12 cellular contexts compared by ENCODE assay signal in the genomic region with DNA sequence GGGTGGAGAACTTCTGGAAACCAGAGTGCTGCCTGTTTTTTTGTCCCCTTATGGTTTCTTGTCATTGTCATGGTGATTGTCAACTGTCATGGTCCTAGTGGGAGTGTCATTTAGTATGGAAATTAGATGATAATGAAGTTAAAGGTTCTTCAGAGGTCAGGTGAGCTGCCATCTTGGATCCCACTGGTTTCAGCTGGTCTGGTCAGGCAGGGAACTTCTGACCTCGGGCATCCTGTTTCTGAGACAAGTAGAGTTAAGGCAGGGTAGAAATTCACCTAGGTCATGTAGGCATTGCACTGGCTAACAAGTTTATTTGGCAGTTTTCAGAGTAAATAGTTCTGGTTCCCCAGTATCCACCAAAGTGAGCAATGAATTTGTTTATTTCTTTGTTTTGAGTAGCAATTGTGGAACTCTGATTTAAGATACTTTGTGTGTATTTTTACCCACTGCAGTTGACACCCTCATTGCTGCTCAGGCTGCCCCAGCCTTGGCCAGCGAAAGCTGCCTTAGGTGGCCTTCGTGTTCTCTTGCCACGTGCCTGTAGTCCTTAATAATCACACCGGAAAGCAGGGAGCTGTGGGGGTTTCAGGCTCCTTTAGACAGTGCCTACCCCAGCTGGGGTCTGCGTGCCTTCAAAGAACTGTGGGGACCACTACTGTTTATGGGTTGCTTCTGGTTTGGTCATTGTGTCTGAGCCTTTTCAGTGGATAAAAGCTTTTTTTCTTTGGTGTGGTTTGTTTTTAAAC. TPM values are rescaled to one million over a fixed set of nuclear protein-coding genes. Genes with fewer than 3 reads are reported as not detected.
DNase-seq lines count a peak whose midpoint lies in the region; ATAC-seq and TF ChIP-seq lines count a peak whose summit lies in the region.
"Had no signal": no experiment of that assay in that cellular context is flagged by ENCODE, and none has a peak within 500 bp of the region (broad histone marks: within the 10 kb centered on the region; RNA-seq: fewer than 3 reads in every experiment).

No MANE protein-coding gene starts in this region.

- no peak for ATAC-seq in activated B cell treated with CpG ODN at 0.5 μM for 24 hours (ENCODE audit: low read depth)
- no peak for ATAC-seq in stimulated activated naive CD8-positive, alpha-beta T cell treated with anti-CD3 and anti-CD28 coated beads, Interleukin-15, amount 100 ng/mL, for 72 hours
- ATAC-seq in aorta (ENCODE audit: low FRiP score), result no peak
- ATAC-seq: sciatic nerve had no signal

- intact Hi-C loops in activated B cell treated with CpG ODN at 0.5 μM for 24 hours (cut with micrococcal nuclease) (loop anchor here (10.0 kb wide), 1 partner anchor 459 kb away; the partner anchor contains the start of gene C2orf49), aorta (cut with DNase I) (loop anchor here (5.0 to 10.0 kb wide), 2 partner anchors 91 to 94 kb away; no protein-coding TSS in a partner anchor)

- peaks cover 98% of the 10 kb centered on the region for H3K4me1 Mint-ChIP-seq in activated naive CD4-positive, alpha-beta T cell treated with anti-CD3 and anti-CD28 coated beads, Interleukin-2, amount 10 ng/mL, durations not matched to agents 7 days and 5 days
- H3K4me1 Mint-ChIP-seq in activated B cell treated with CpG ODN at 0.5 μM for 24 hours, result peaks cover 95% of the 10 kb centered on the region
- peaks cover 97% of the 10 kb centered on the region for H3K4me1 Mint-ChIP-seq in stimulated activated naive CD8-positive, alpha-beta T cell treated with anti-CD3 and anti-CD28 coated beads, Interleukin-15, amount 100 ng/mL, for 72 hours

- no peaks in the 10 kb centered on the region for H3K9me2 ChIP-seq in hepatocyte (replicated peaks; ENCODE audit: insufficient read depth)

- no peaks in the 10 kb centered on the region for H3K9me3 ChIP-seq in effector memory CD4-positive, alpha-beta T cell (ENCODE audit: control insufficient read depth, low read length)
- no peaks in the 10 kb centered on the region for H3K9me3 ChIP-seq in hepatocyte (ENCODE audit: low read depth)
- H3K9me3 ChIP-seq in aorta (ENCODE audit: control insufficient read depth, low read length), result no peaks in the 10 kb centered on the region

- no peaks in the 10 kb centered on the region for H3K27me3 Mint-ChIP-seq in activated naive CD4-positive, alpha-beta T cell treated with anti-CD3 and anti-CD28 coated beads, Interleukin-2, amount 10 ng/mL, durations not matched to agents 7 days and 5 days
- H3K27me3 Mint-ChIP-seq in activated B cell treated with CpG ODN at 0.5 μM for 24 hours, result no peaks in the 10 kb centered on the region
- no peaks in the 10 kb centered on the region for H3K27me3 Mint-ChIP-seq in stimulated activated naive CD8-positive, alpha-beta T cell treated with anti-CD3 and anti-CD28 coated beads, Interleukin-15, amount 100 ng/mL, for 72 hours

- peaks cover 76% of the 10 kb centered on the region for H3K4me1 ChIP-seq in effector memory CD4-positive, alpha-beta T cell (ENCODE audit: control insufficient read depth, insufficient read depth, low read length, poor library complexity, severe bottlenecking)
- peaks cover 38% of the 10 kb centered on the region for H3K4me1 ChIP-seq in hepatocyte (ENCODE audit: insufficient read depth)
- peaks cover 3 to 11% of the 10 kb centered on the region in 2 donors for H3K4me1 ChIP-seq in aorta (ENCODE audit: control insufficient read depth in 1 of 2, insufficient read depth in 2 of 2, low read length in 2 of 2)

- H3K36me3 Mint-ChIP-seq in activated naive CD4-positive, alpha-beta T cell treated with anti-CD3 and anti-CD28 coated beads, Interleukin-2, amount 10 ng/mL, durations not matched to agents 7 days and 5 days, result peaks cover 38% of the 10 kb centered on the region
- peaks cover 10% of the 10 kb centered on the region for H3K36me3 Mint-ChIP-seq in activated B cell treated with CpG ODN at 0.5 μM for 24 hours (ENCODE audit: low read depth)

- CTCF ChIA-PET in activated naive CD4-positive, alpha-beta T cell treated with anti-CD3 and anti-CD28 coated beads, Interleukin-2, amount 10 ng/mL, durations not matched to agents 7 days and 5 days (lab: Charles Lee), result no interaction called here
- CTCF ChIA-PET in activated B cell treated with CpG ODN at 0.5 μM for 24 hours (lab: Charles Lee), result no interaction called here

- H3K4me3 ChIP-seq in effector memory CD4-positive, alpha-beta T cell (ENCODE audit: insufficient read depth, low read depth, low read length, poor library complexity, severe bottlenecking), result no peak overlapping the region
- H3K4me3 ChIP-seq in hepatocyte, result no peak overlapping the region
- H3K4me3 ChIP-seq in aorta (ENCODE audit: low read length in 2 of 2), result no peak overlapping the region

- TF ChIP-seq CTCF in activated B cell treated with CpG ODN at 0.5 μM for 24 hours (IDR thresholded peaks at IDR 0.05) (no peak), hepatocyte (IDR thresholded peaks at IDR 0.05; ENCODE audit: poor library complexity) (no peak)

- no peak overlapping the region for H3K4me3 Mint-ChIP-seq in activated naive CD4-positive, alpha-beta T cell treated with anti-CD3 and anti-CD28 coated beads, Interleukin-2, amount 10 ng/mL, durations not matched to agents 7 days and 5 days
- no peak overlapping the region for H3K4me3 Mint-ChIP-seq in activated B cell treated with CpG ODN at 0.5 μM for 24 hours
- H3K4me3 Mint-ChIP-seq in stimulated activated naive CD8-positive, alpha-beta T cell treated with anti-CD3 and anti-CD28 coated beads, Interleukin-15, amount 100 ng/mL, for 72 hours, result peak overlapping the region; percentile 3 to 17

- WGBS in hepatocyte (ENCODE audit: low lambda C conversion rate, missing lambda C conversion rate), result 94% methylated on average over 6 of the region's 6 CpGs
- 94 to 97% methylated on average over 6 of the region's 6 CpGs for WGBS in aorta, 2 donors

- H2AFZ ChIP-seq in hepatocyte, result no peak overlapping the region

- peak overlapping the region; percentile 1 for H3K27ac ChIP-seq in effector memory CD4-positive, alpha-beta T cell (ENCODE audit: insufficient read depth, low read length, poor library complexity, severe bottlenecking)
- H3K27ac ChIP-seq in hepatocyte (no peak overlapping the region), aorta (ENCODE audit: low read depth in 1 of 2, low read length in 2 of 2) (no peak overlapping the region)

- no peaks in the 10 kb centered on the region for H3K27me3 ChIP-seq in effector memory CD4-positive, alpha-beta T cell (replicated peaks; ENCODE audit: control insufficient read depth, insufficient read depth, low read length, poor library complexity, severe bottlenecking)
- H3K27me3 ChIP-seq in hepatocyte (no peaks in the 10 kb centered on the region), aorta (ENCODE audit: control insufficient read depth in 1 of 2, insufficient read depth in 2 of 2, low read length in 1 of 2) (no peaks in the 10 kb centered on the region)

- POLR2A ChIA-PET in activated B cell treated with CpG ODN at 0.5 μM for 24 hours (lab: Charles Lee), result no interaction called here

- DNase-seq in activated naive CD4-positive, alpha-beta T cell treated with anti-CD3 and anti-CD28 coated beads, Interleukin-2, amount 10 ng/mL, durations not matched to agents 7 days and 5 days, result no peak
- DNase-seq in activated naive CD4-positive, alpha-beta T cell (lab: John Stamatoyannopoulos, UW), result no peak
- DNase-seq in activated B cell treated with CpG ODN at 0.5 μM for 24 hours, result no peak
- no peak for DNase-seq in effector memory CD4-positive, alpha-beta T cell
- DNase-seq in stimulated activated naive CD8-positive, alpha-beta T cell treated with anti-CD3 and anti-CD28 coated beads, Interleukin-15, amount 100 ng/mL, for 72 hours, result no peak
- no peak for DNase-seq in hepatocyte (ENCODE audit: low spot score)
- no peak for DNase-seq in NCI-H1930 (lab: John Stamatoyannopoulos, UW)
- DNase-seq in aorta, result no peak
- DNase-seq: kidney glomerular epithelial cell, NCI-H2029, nucleus accumbens had no signal

- no peak overlapping the region for H3K4me2 ChIP-seq in hepatocyte

- peaks cover 98% of the 10 kb centered on the region for H4K20me1 ChIP-seq in hepatocyte (ENCODE audit: insufficient read depth, poor library complexity, severe bottlenecking)

- no peaks in the 10 kb centered on the region for H3K36me3 ChIP-seq in effector memory CD4-positive, alpha-beta T cell (ENCODE audit: control insufficient read depth, insufficient read depth, low read length)
- no peaks in the 10 kb centered on the region for H3K36me3 ChIP-seq in hepatocyte (replicated peaks; ENCODE audit: insufficient read depth, low read depth)
- no peaks in the 10 kb centered on the region for H3K36me3 ChIP-seq in aorta (ENCODE audit: control insufficient read depth in 1 of 2, insufficient read depth in 2 of 2, low read length in 1 of 2)

- H3K9me3 Mint-ChIP-seq in activated naive CD4-positive, alpha-beta T cell treated with anti-CD3 and anti-CD28 coated beads, Interleukin-2, amount 10 ng/mL, durations not matched to agents 7 days and 5 days, result no peaks in the 10 kb centered on the region
- no peaks in the 10 kb centered on the region for H3K9me3 Mint-ChIP-seq in activated B cell treated with CpG ODN at 0.5 μM for 24 hours
- no peaks in the 10 kb centered on the region for H3K9me3 Mint-ChIP-seq in stimulated activated naive CD8-positive, alpha-beta T cell treated with anti-CD3 and anti-CD28 coated beads, Interleukin-15, amount 100 ng/mL, for 72 hours

- peaks cover 100% of the 10 kb centered on the region for H3K79me2 ChIP-seq in hepatocyte

- H3K27ac Mint-ChIP-seq in activated naive CD4-positive, alpha-beta T cell treated with anti-CD3 and anti-CD28 coated beads, Interleukin-2, amount 10 ng/mL, durations not matched to agents 7 days and 5 days, result peak overlapping the region; percentile 77
- peak overlapping the region; percentile 56 for H3K27ac Mint-ChIP-seq in activated B cell treated with CpG ODN at 0.5 μM for 24 hours
- H3K27ac Mint-ChIP-seq in stimulated activated naive CD8-positive, alpha-beta T cell treated with anti-CD3 and anti-CD28 coated beads, Interleukin-15, amount 100 ng/mL, for 72 hours, result peak overlapping the region; percentile 78 to 87

RNA-seq across cellular contexts. Expression of gene NCK2, which starts 48.7 kb away (rescaled TPM):
- total RNA-seq in activated B cell treated with CpG ODN at 0.5 μM for 24 hours, result 52.9 and 53.4 TPM in 2 replicates
- total RNA-seq in hepatocyte, result 71.9 and 72.6 TPM in 2 replicates
- polyA plus RNA-seq in hepatocyte, result 80.3 and 100 TPM in 2 replicates
- total RNA-seq in aorta, result 10 to 100 TPM; 38.9 to 44.6 TPM
- polyA plus RNA-seq in aorta, result 10 to 100 TPM; 28.8 to 42.9 TPM

Comparison
In these comparisons a context has a peak if more than half of its experiments do, and no peak if none do; other contexts are left out.
1. H3K4me3 Mint-ChIP-seq: peak in stimulated activated naive CD8-positive, alpha-beta T cell treated with anti-CD3 and anti-CD28 coated beads, Interleukin-15, amount 100 ng/mL, for 72 hours (2 of 2); none in activated naive CD4-positive, alpha-beta T cell treated with anti-CD3 and anti-CD28 coated beads, Interleukin-2, amount 10 ng/mL, durations not matched to agents 7 days and 5 days (single experiment) and activated B cell treated with CpG ODN at 0.5 μM for 24 hours (single experiment).
2. Peak in every context shown above with its lines, with median percentiles within 50 percentile points of each other: H3K27ac Mint-ChIP-seq.